23 cellular contexts compared by ENCODE assay signal in the genomic region with DNA sequence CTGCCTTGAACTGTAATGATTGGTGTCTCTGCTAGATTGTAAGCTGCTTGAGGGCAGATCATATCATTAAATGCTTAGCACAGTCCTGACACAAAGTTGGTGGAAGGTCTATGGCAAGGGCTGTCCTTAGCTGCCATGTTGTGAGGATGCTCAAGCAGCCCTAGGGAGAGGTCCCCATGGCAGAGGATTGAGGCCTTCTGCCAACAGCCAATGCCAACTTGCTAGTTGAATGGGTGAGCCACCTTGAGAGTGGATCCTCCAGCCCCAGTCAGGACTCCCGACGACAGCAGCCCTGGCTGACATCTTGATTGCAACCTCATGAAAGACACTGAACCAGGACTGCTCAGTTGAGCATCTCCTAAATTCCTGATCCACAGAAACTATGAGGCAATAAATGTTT.
DNase-seq lines count a peak whose midpoint lies in the region; ATAC-seq, FAIRE-seq and TF ChIP-seq lines count a peak whose summit lies in the region.
"Had no signal": no experiment of that assay in that cellular context is flagged by ENCODE, and none has a peak within 500 bp of the region (broad histone marks: within the 10 kb centered on the region; RNA-seq: fewer than 3 reads in every experiment).

No MANE protein-coding gene starts in this region.

- H3K4me2 ChIP-seq in SK-N-SH, result no peak overlapping the region
- H3K4me2 ChIP-seq: BLaER1 had no signal

- H3K9me3 ChIP-seq in SK-N-SH (no peaks in the 10 kb centered on the region), kidney (ENCODE audit: control insufficient read depth in 1 of 2, low read length in 2 of 2) (peaks cover 0 to 3% of the 10 kb centered on the region in 2 donors), sigmoid colon (no peaks in the 10 kb centered on the region), ascending aorta (no peaks in the 10 kb centered on the region)
- H3K9me3 ChIP-seq: Caco-2 had no signal

- intact Hi-C loops in kidney (cut with DNase I), result no loop called here
- intact Hi-C loops in sigmoid colon (cut with DNase I), result no loop called here
- intact Hi-C loops in ascending aorta (cut with DNase I), result no loop called here

- H3K4me3 ChIP-seq in SK-N-SH (ENCODE audit: low read depth in 2 of 2, low read length in 1 of 2) (no peak overlapping the region), kidney (ENCODE audit: low read length in 2 of 2) (no peak overlapping the region), sigmoid colon (no peak overlapping the region), ascending aorta (no peak overlapping the region)
- H3K4me3 ChIP-seq: BLaER1, GM12878, GM23248 had no signal

- no peaks in the 10 kb centered on the region for H3K36me3 ChIP-seq in SK-N-SH (replicated peaks in 1 of 2; ENCODE audit: control insufficient read depth in 1 of 2, insufficient read depth in 2 of 2, low read length in 1 of 2)
- H3K36me3 ChIP-seq in kidney (ENCODE audit: control insufficient read depth in 1 of 2, insufficient read depth in 2 of 2, low read length in 2 of 2), result no peaks in the 10 kb centered on the region
- no peaks in the 10 kb centered on the region for H3K36me3 ChIP-seq in sigmoid colon
- peaks cover 0 to 3% of the 10 kb centered on the region in 2 donors for H3K36me3 ChIP-seq in ascending aorta
- H3K36me3 ChIP-seq: BLaER1 had no signal

- POLR2A ChIA-PET in SK-N-SH (lab: Yijun Ruan, JAX), result no interaction called here

- no peak for DNase-seq in SK-N-SH
- DNase-seq in kidney, result peak; percentile 17
- peak; percentile 25 for DNase-seq in sigmoid colon
- no peak for DNase-seq in ascending aorta (ENCODE audit: low spot score in 2 of 2)
- no peak for DNase-seq in anterior cingulate cortex (lab: John Stamatoyannopoulos, UW)
- DNase-seq: Caco-2; CD4-positive, CD25-positive, alpha-beta regulatory T cell; CD8-positive, alpha-beta T cell; DMS 273 treated with DMSO at 0.1 percent for 48 hours; DMS79; EL; GDM1; GM23248; H7; HCEC 1CT had no signal

- FAIRE-seq in kidney (lab: Jason Lieb, UNC), result no peak
- FAIRE-seq: A204.1, GM12878, GM19239, H1 had no signal

- H3K4me1 ChIP-seq in SK-N-SH (ENCODE audit: control insufficient read depth in 1 of 2, insufficient read depth in 2 of 2, low read depth in 1 of 2, low read length in 1 of 2), result peaks cover 0 to 25% of the 10 kb centered on the region in 2 experiments; a peak in 1 of 4 replicates
- H3K4me1 ChIP-seq in kidney (ENCODE audit: control insufficient read depth in 1 of 2, insufficient read depth in 1 of 2, low read depth in 1 of 2, low read length in 2 of 2), result no peaks in the 10 kb centered on the region
- H3K4me1 ChIP-seq in sigmoid colon, result no peaks in the 10 kb centered on the region
- peaks cover 0 to 5% of the 10 kb centered on the region in 2 donors for H3K4me1 ChIP-seq in ascending aorta
- H3K4me1 ChIP-seq: BLaER1, Caco-2 had no signal

- TF ChIP-seq CTCF in SK-N-SH (IDR thresholded peaks at IDR 0.05), result no peak
- TF ChIP-seq CTCF in kidney (IDR thresholded peaks at IDR 0.05; ENCODE audit: borderline replicate concordance, extremely low read depth, insufficient read depth), result no peak
- TF ChIP-seq CTCF in sigmoid colon (IDR thresholded peaks at IDR 0.05), result no peak
- no peak for TF ChIP-seq CTCF in ascending aorta (IDR thresholded peaks at IDR 0.05)

- H4K20me1 ChIP-seq in SK-N-SH (ENCODE audit: insufficient read depth), result no peaks in the 10 kb centered on the region
- H4K20me1 ChIP-seq: BLaER1 had no signal

- H3K27ac ChIP-seq in SK-N-SH (ENCODE audit: low read depth in 2 of 2, low read length in 1 of 2) (no peak overlapping the region), kidney (ENCODE audit: low read depth in 2 of 2, low read length in 2 of 2) (no peak overlapping the region), sigmoid colon (no peak overlapping the region), ascending aorta (no peak overlapping the region)
- H3K27ac ChIP-seq: 22Rv1, BLaER1, C4-2B, GM23248 had no signal

- no peak for TF ChIP-seq POLR2A in sigmoid colon (IDR thresholded peaks at IDR 0.05)

- no CpG with 5 or more reads among the region's 2 CpGs for WGBS in SK-N-SH (ENCODE audit: low lambda C conversion rate)
- 89 to 93% methylated on average over 2 of the region's 2 CpGs for WGBS in sigmoid colon, 2 donors

- H3K27me3 ChIP-seq in SK-N-SH (ENCODE audit: insufficient read depth), result no peaks in the 10 kb centered on the region
- H3K27me3 ChIP-seq in sigmoid colon, result no peaks in the 10 kb centered on the region
- H3K27me3 ChIP-seq in ascending aorta, result no peaks in the 10 kb centered on the region
- H3K27me3 ChIP-seq: BLaER1 had no signal

- H3K79me2 ChIP-seq in SK-N-SH (ENCODE audit: insufficient read depth), result no peaks in the 10 kb centered on the region

- TF ChIP-seq EP300 in SK-N-SH (IDR thresholded peaks at IDR 0.05; ENCODE audit: borderline replicate concordance in 1 of 2, low read depth in 1 of 2, low read length in 1 of 2), result no peak
- TF ChIP-seq EP300 in sigmoid colon (IDR thresholded peaks at IDR 0.05), result no peak

- CTCF ChIA-PET in SK-N-SH (lab: Yijun Ruan, JAX), result interaction anchor here (1.1 to 3.2 kb wide), 3 partner anchors 10 to 15 kb away, joined by 3 to 14 read pairs (median 3); no protein-coding TSS in a partner anchor

- no peaks in the 10 kb centered on the region for H3K9me2 ChIP-seq in SK-N-SH

- ATAC-seq in SK-N-SH treated with all-trans-retinoic acid at 6 μM for 48 hours, result no peak
- ATAC-seq: CD8-positive, alpha-beta T cell; GM12878 had no signal

- TF ChIP-seq RAD21 in SK-N-SH (IDR thresholded peaks at IDR 0.05; ENCODE audit: low read length), result no peak

- H3F3A ChIP-seq in SK-N-SH (replicated peaks; ENCODE audit: insufficient read depth), result no peaks in the 10 kb centered on the region

- no peak overlapping the region for H2AFZ ChIP-seq in SK-N-SH (ENCODE audit: low read depth)
- H2AFZ ChIP-seq: GM23248 had no signal

- H3K9ac ChIP-seq in SK-N-SH (no peak overlapping the region), kidney (ENCODE audit: low read length in 2 of 2) (no peak overlapping the region)
- H3K9ac ChIP-seq: BLaER1, GM23248 had no signal

TF ChIP-seq in SK-N-SH treated with all-trans-retinoic acid at 6 μM for 48 hours, 23 proteins besides CTCF, POLR2A, EP300 and RAD21:
- no peak for TF ChIP-seq ARNTL (CRISPR knock-in tag; IDR thresholded peaks at IDR 0.05; ENCODE audit: borderline replicate concordance, low read depth)
- 0 out of 2 replicates have a peak, but pooled peaks have one; percentile 66 for TF ChIP-seq ZNF565 (CRISPR knock-in tag; conservative IDR thresholded peaks at IDR 0.05; ENCODE audit: low read depth)
TF ChIP-seq in SK-N-SH treated with all-trans-retinoic acid at 6 μM for 48 hours: peak in this region for 1.

TF ChIP-seq in SK-N-SH, 30 proteins besides CTCF, POLR2A, EP300 and RAD21:
- TF ChIP-seq RXRA (IDR thresholded peaks at IDR 0.05; ENCODE audit: borderline replicate concordance, low read depth), result no peak
- no peak for TF ChIP-seq ELF1 (IDR thresholded peaks at IDR 0.05)
- TF ChIP-seq, protein P1, sequence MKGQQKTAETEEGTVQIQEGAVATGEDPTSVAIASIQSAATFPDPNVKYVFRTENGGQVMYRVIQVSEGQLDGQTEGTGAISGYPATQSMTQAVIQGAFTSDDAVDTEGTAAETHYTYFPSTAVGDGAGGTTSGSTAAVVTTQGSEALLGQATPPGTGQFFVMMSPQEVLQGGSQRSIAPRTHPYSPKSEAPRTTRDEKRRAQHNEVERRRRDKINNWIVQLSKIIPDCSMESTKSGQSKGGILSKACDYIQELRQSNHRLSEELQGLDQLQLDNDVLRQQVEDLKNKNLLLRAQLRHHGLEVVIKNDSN (IDR thresholded peaks at IDR 0.05; ENCODE audit: borderline replicate concordance, low read depth), result no peak
- no peak for TF ChIP-seq TAF1 (IDR thresholded peaks at IDR 0.05; ENCODE audit: borderline replicate concordance, low read depth, low read length)
- no peak for TF ChIP-seq MEF2A (IDR thresholded peaks at IDR 0.05; ENCODE audit: borderline replicate concordance, low read depth)
- TF ChIP-seq TEAD4 (IDR thresholded peaks at IDR 0.05; ENCODE audit: borderline replicate concordance, insufficient read depth), result no peak

Comparison
In these comparisons a context has a peak if more than half of its experiments do, and no peak if none do; other contexts are left out.
1. DNase-seq: peak in kidney (single experiment) and sigmoid colon (single experiment); none in SK-N-SH (single experiment), ascending aorta (0 of 2) and anterior cingulate cortex (0 of 58).